In genomic region chr2:45003586-45004568, GRCh38 we compare ENCODE assay signal across 2 cellular contexts.
TF ChIP-seq lines count a peak whose summit lies in the region.

No MANE protein-coding gene starts in this region.

TF ChIP-seq in SK-N-SH, 30 proteins besides CTCF, POLR2A, EP300 and RAD21 (continued from another document):
- TF ChIP-seq, protein P1, sequence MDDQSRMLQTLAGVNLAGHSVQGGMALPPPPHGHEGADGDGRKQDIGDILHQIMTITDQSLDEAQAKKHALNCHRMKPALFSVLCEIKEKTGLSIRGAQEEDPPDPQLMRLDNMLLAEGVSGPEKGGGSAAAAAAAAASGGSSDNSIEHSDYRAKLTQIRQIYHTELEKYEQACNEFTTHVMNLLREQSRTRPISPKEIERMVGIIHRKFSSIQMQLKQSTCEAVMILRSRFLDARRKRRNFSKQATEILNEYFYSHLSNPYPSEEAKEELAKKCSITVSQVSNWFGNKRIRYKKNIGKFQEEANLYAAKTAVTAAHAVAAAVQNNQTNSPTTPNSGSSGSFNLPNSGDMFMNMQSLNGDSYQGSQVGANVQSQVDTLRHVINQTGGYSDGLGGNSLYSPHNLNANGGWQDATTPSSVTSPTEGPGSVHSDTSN (IDR thresholded peaks at IDR 0.05): no peak
- TF ChIP-seq FOXM1 (IDR thresholded peaks at IDR 0.05; ENCODE audit: low read depth): no peak
- TF ChIP-seq JUND (IDR thresholded peaks at IDR 0.05): no peak
- TF ChIP-seq, protein P2, sequence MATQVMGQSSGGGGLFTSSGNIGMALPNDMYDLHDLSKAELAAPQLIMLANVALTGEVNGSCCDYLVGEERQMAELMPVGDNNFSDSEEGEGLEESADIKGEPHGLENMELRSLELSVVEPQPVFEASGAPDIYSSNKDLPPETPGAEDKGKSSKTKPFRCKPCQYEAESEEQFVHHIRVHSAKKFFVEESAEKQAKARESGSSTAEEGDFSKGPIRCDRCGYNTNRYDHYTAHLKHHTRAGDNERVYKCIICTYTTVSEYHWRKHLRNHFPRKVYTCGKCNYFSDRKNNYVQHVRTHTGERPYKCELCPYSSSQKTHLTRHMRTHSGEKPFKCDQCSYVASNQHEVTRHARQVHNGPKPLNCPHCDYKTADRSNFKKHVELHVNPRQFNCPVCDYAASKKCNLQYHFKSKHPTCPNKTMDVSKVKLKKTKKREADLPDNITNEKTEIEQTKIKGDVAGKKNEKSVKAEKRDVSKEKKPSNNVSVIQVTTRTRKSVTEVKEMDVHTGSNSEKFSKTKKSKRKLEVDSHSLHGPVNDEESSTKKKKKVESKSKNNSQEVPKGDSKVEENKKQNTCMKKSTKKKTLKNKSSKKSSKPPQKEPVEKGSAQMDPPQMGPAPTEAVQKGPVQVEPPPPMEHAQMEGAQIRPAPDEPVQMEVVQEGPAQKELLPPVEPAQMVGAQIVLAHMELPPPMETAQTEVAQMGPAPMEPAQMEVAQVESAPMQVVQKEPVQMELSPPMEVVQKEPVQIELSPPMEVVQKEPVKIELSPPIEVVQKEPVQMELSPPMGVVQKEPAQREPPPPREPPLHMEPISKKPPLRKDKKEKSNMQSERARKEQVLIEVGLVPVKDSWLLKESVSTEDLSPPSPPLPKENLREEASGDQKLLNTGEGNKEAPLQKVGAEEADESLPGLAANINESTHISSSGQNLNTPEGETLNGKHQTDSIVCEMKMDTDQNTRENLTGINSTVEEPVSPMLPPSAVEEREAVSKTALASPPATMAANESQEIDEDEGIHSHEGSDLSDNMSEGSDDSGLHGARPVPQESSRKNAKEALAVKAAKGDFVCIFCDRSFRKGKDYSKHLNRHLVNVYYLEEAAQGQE (IDR thresholded peaks at IDR 0.05; ENCODE audit: low read depth, low read length): no peak
- TF ChIP-seq TCF12 (IDR thresholded peaks at IDR 0.05): no peak
- no peak for TF ChIP-seq MAX (IDR thresholded peaks at IDR 0.05; ENCODE audit: low read depth)
- no peak for TF ChIP-seq CHD2 (IDR thresholded peaks at IDR 0.05; ENCODE audit: low read length, partially characterized antibody)

TF ChIP-seq in SK-N-SH treated with all-trans-retinoic acid at 6 μM for 48 hours, 23 proteins besides CTCF, POLR2A, EP300 and RAD21 (continued from another document):
- TF ChIP-seq GLIS3 (CRISPR knock-in tag; IDR thresholded peaks at IDR 0.05) (no peak), TCF4 (CRISPR knock-in tag; IDR thresholded peaks at IDR 0.05; ENCODE audit: borderline replicate concordance) (no peak), CSDC2 (CRISPR knock-in tag; IDR thresholded peaks at IDR 0.05) (no peak), POU6F1 (CRISPR knock-in tag; IDR thresholded peaks at IDR 0.05; ENCODE audit: borderline replicate concordance, low read depth) (no peak), ISL1 (CRISPR knock-in tag; IDR thresholded peaks at IDR 0.05) (no peak), RARB (CRISPR knock-in tag; IDR thresholded peaks at IDR 0.05) (no peak), ARNTL (CRISPR knock-in tag; IDR thresholded peaks at IDR 0.05; ENCODE audit: borderline replicate concordance, low read depth) (no peak), SNAI2 (CRISPR knock-in tag; IDR thresholded peaks at IDR 0.05) (no peak), ZFP30 (CRISPR knock-in tag; IDR thresholded peaks at IDR 0.05) (no peak), BACH2 (CRISPR knock-in tag; IDR thresholded peaks at IDR 0.05; ENCODE audit: borderline replicate concordance) (no peak), TOX (CRISPR knock-in tag; IDR thresholded peaks at IDR 0.05; ENCODE audit: borderline replicate concordance) (no peak)
- TF ChIP-seq, protein P3, sequence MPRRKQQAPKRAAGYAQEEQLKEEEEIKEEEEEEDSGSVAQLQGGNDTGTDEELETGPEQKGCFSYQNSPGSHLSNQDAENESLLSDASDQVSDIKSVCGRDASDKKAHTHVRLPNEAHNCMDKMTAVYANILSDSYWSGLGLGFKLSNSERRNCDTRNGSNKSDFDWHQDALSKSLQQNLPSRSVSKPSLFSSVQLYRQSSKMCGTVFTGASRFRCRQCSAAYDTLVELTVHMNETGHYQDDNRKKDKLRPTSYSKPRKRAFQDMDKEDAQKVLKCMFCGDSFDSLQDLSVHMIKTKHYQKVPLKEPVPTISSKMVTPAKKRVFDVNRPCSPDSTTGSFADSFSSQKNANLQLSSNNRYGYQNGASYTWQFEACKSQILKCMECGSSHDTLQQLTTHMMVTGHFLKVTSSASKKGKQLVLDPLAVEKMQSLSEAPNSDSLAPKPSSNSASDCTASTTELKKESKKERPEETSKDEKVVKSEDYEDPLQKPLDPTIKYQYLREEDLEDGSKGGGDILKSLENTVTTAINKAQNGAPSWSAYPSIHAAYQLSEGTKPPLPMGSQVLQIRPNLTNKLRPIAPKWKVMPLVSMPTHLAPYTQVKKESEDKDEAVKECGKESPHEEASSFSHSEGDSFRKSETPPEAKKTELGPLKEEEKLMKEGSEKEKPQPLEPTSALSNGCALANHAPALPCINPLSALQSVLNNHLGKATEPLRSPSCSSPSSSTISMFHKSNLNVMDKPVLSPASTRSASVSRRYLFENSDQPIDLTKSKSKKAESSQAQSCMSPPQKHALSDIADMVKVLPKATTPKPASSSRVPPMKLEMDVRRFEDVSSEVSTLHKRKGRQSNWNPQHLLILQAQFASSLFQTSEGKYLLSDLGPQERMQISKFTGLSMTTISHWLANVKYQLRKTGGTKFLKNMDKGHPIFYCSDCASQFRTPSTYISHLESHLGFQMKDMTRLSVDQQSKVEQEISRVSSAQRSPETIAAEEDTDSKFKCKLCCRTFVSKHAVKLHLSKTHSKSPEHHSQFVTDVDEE (CRISPR knock-in tag; IDR thresholded peaks at IDR 0.05): no peak
- TF ChIP-seq, protein P4, sequence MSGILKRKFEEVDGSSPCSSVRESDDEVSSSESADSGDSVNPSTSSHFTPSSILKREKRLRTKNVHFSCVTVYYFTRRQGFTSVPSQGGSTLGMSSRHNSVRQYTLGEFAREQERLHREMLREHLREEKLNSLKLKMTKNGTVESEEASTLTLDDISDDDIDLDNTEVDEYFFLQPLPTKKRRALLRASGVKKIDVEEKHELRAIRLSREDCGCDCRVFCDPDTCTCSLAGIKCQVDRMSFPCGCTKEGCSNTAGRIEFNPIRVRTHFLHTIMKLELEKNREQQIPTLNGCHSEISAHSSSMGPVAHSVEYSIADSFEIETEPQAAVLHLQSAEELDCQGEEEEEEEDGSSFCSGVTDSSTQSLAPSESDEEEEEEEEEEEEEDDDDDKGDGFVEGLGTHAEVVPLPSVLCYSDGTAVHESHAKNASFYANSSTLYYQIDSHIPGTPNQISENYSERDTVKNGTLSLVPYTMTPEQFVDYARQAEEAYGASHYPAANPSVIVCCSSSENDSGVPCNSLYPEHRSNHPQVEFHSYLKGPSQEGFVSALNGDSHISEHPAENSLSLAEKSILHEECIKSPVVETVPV (CRISPR knock-in tag; IDR thresholded peaks at IDR 0.05): no peak
TF ChIP-seq in SK-N-SH treated with all-trans-retinoic acid at 6 μM for 48 hours: peak in this region for 0.
